ENCODE assay signal across 19 cellular contexts in genomic region chr10:27720529-27720928, GRCh38. TPM values are rescaled to one million over a fixed set of nuclear protein-coding genes. Genes with fewer than 3 reads are reported as not detected.
DNase-seq lines count a peak whose midpoint lies in the region; ATAC-seq and TF ChIP-seq lines count a peak whose summit lies in the region.
"Had no signal": no experiment of that assay in that cellular context is flagged by ENCODE, and none has a peak within 500 bp of the region (broad histone marks: within the 10 kb centered on the region; RNA-seq: fewer than 3 reads in every experiment).

No MANE protein-coding gene starts in this region.

- no peak for TF ChIP-seq POLR2A in IMR-90 (IDR thresholded peaks at IDR 0.05; ENCODE audit: low read depth, low read length)

- no CpG with 5 or more reads among the region's 1 CpG for WGBS in IMR-90 (ENCODE audit: extremely low coverage in 2 of 2, insufficient read length in 1 of 2), 2 experiments
- WGBS in neuronal stem cell (ENCODE audit: extremely low coverage in 2 of 2, insufficient read length in 2 of 2, insufficient replicate concordance in 1 of 2), 2 donors = no CpG with 5 or more reads among the region's 1 CpG

- H3K4me2 ChIP-seq in IMR-90 (ENCODE audit: low read depth, low read length) = no peak overlapping the region
- no peak overlapping the region for H3K4me2 ChIP-seq in neuronal stem cell (ENCODE audit: insufficient read depth, low read length, poor library complexity, severe bottlenecking)

- no peaks in the 10 kb centered on the region for H3K36me3 ChIP-seq in IMR-90 (ENCODE audit: control insufficient read depth, insufficient read depth, low read length)
- no peaks in the 10 kb centered on the region for H3K36me3 ChIP-seq in neuronal stem cell (replicated peaks in 1 of 2; ENCODE audit: control insufficient read depth in 2 of 2, insufficient read depth in 2 of 2, low read length in 2 of 2)
- H3K36me3 ChIP-seq: BE2C, HAP-1 had no signal

- H3K9me3 ChIP-seq in IMR-90 (ENCODE audit: control insufficient read depth, insufficient read depth, low read length) (no peaks in the 10 kb centered on the region), neuronal stem cell (replicated peaks in 1 of 2; ENCODE audit: control insufficient read depth in 2 of 2, insufficient read depth in 1 of 2, low read depth in 1 of 2, low read length in 2 of 2) (no peaks in the 10 kb centered on the region)
- H3K9me3 ChIP-seq: BE2C, HAP-1 had no signal

- no peak overlapping the region for H4K5ac ChIP-seq in IMR-90 (ENCODE audit: low read depth, low read length)

- dilution Hi-C loops in IMR-90 (cut with HindIII; ENCODE audit: low sequenced_read_pairs, unreplicated experiment) = no loop called here

- BruUV-seq in IMR-90 (replicated peaks; lab: Mats Ljungman, UMichigan) = no TSS peak

- TF ChIP-seq CTCF in AG10803 (conservative IDR thresholded peaks at IDR 0.05; ENCODE audit: low read length) (no peak), IMR-90 (conservative IDR thresholded peaks at IDR 0.05; ENCODE audit: low read depth, low read length) (no peak)

- H3K4me1 ChIP-seq in IMR-90 (ENCODE audit: control insufficient read depth, insufficient read depth, low read length) (peaks cover 17% of the 10 kb centered on the region), neuronal stem cell (ENCODE audit: control insufficient read depth in 2 of 2, insufficient read depth in 1 of 2, low read depth in 1 of 2, low read length in 2 of 2) (no peaks in the 10 kb centered on the region)
- H3K4me1 ChIP-seq: BE2C, HAP-1 had no signal

- in situ Hi-C loops in IMR-90 (cut with MboI; ENCODE audit: low sequenced_read_pairs) = no loop called here

- H3K9me1 ChIP-seq in IMR-90 (ENCODE audit: insufficient read depth, low read length) = peaks cover 7% of the 10 kb centered on the region

- no peak overlapping the region for H3K9ac ChIP-seq in IMR-90 (ENCODE audit: low read depth, low read length)
- H3K9ac ChIP-seq in neuronal stem cell (ENCODE audit: low read depth, low read length, poor library complexity) = no peak overlapping the region

- no peak overlapping the region for H3K4me3 ChIP-seq in AG10803 (ENCODE audit: low read length)
- H3K4me3 ChIP-seq in IMR-90 (ENCODE audit: insufficient read depth, low read depth, low read length) = no peak overlapping the region
- H3K4me3 ChIP-seq in neuronal stem cell (ENCODE audit: low read length in 2 of 2) = no peak overlapping the region
- H3K4me3 ChIP-seq: GM12878, HAP-1 had no signal

- POLR2A ChIA-PET in IMR-90 (lab: Charles Lee; ENCODE audit: unreplicated experiment) = no interaction called here

- H2BK15ac ChIP-seq in IMR-90 (ENCODE audit: low read depth, low read length) (no peak overlapping the region), neuronal stem cell (ENCODE audit: low read length) (no peak overlapping the region)

- no peaks in the 10 kb centered on the region for H3K79me1 ChIP-seq in IMR-90 (ENCODE audit: low read depth in 1 of 2, low read length in 2 of 2)
- no peaks in the 10 kb centered on the region for H3K79me1 ChIP-seq in neuronal stem cell (ENCODE audit: low read depth, low read length)

- H2BK120ac ChIP-seq in IMR-90 (ENCODE audit: low read depth, low read length) (no peak overlapping the region), neuronal stem cell (ENCODE audit: low read depth, low read length) (no peak overlapping the region)

- no peaks in the 10 kb centered on the region for H3K27me3 ChIP-seq in IMR-90 (ENCODE audit: control insufficient read depth, insufficient read depth, low read length)
- H3K27me3 ChIP-seq in neuronal stem cell (ENCODE audit: control insufficient read depth in 3 of 3, insufficient read depth in 3 of 3, low read depth in 1 of 3, low read length in 3 of 3) = no peaks in the 10 kb centered on the region
- H3K27me3 ChIP-seq: BE2C had no signal

- H2BK5ac ChIP-seq in IMR-90 (ENCODE audit: low read depth, low read length, poor library complexity, severe bottlenecking) = peak overlapping the region; percentile 55
- H2BK5ac ChIP-seq in neuronal stem cell (ENCODE audit: low read length) = no peak overlapping the region

- no peak for TF ChIP-seq RAD21 in IMR-90 (IDR thresholded peaks at IDR 0.05; ENCODE audit: low read length)

- H4K8ac ChIP-seq in IMR-90 (ENCODE audit: low read depth in 2 of 2, low read length in 2 of 2) (no peak overlapping the region), neuronal stem cell (ENCODE audit: low read depth, low read length) (no peak overlapping the region)

- H3K27ac ChIP-seq in IMR-90 (ENCODE audit: insufficient read depth, low read length) (no peak overlapping the region), neuronal stem cell (replicated peaks; ENCODE audit: low read length) (no peak overlapping the region)
- H3K27ac ChIP-seq: 22Rv1 had no signal

- H4K91ac ChIP-seq in IMR-90 (ENCODE audit: insufficient read depth, low read depth, low read length) = no peak overlapping the region
- no peak overlapping the region for H4K91ac ChIP-seq in neuronal stem cell (ENCODE audit: low read depth, low read length, poor library complexity)

- H2BK20ac ChIP-seq in IMR-90 (ENCODE audit: low read depth, low read length) = no peak overlapping the region

- no peak overlapping the region for H2AK9ac ChIP-seq in IMR-90 (replicated peaks; ENCODE audit: low read depth, low read length, poor library complexity)

- CTCF ChIA-PET in IMR-90 (lab: Yijun Ruan, JAX) = no interaction called here

- H2AFZ ChIP-seq in IMR-90 (replicated peaks; ENCODE audit: low read length, poor library complexity) (no peak overlapping the region), neuronal stem cell (ENCODE audit: low read length) (no peak overlapping the region)

- H3K23ac ChIP-seq in IMR-90 (ENCODE audit: low read depth, low read length) = no peak overlapping the region
- no peak overlapping the region for H3K23ac ChIP-seq in neuronal stem cell (ENCODE audit: low read depth, low read length, poor library complexity)

- no peak overlapping the region for H2BK12ac ChIP-seq in neuronal stem cell (ENCODE audit: low read length)

- H3K18ac ChIP-seq in IMR-90 (ENCODE audit: low read depth, low read length) (no peak overlapping the region), neuronal stem cell (ENCODE audit: low read length) (no peak overlapping the region)

- intact Hi-C loops in IMR-90 (cut with micrococcal nuclease) = loop anchor here (5.0 kb wide), 1 partner anchor 163 kb away; no protein-coding TSS in a partner anchor

- DNase-seq in AG10803 (ENCODE audit: low read depth) (peak; percentile 51), EL (peak; percentile 53), IMR-90 (no peak), neuronal stem cell (ENCODE audit: low spot score) (no peak), T1000 (lab: John Stamatoyannopoulos, UW) (no peak)
- DNase-seq: AML-193; BE2C; C1 segment of cervical spinal cord; Calu3; CD4-positive, alpha-beta memory T cell; COR-L47; DMS53; DMS79 treated with DMSO at 0.1 percent for 48 hours; GDM1; GOT3 had no signal

- no peak overlapping the region for H3K56ac ChIP-seq in IMR-90 (ENCODE audit: extremely low read depth, insufficient read depth, low read length)

- H2AK5ac ChIP-seq in IMR-90 (ENCODE audit: low read depth, low read length) (no peak overlapping the region), neuronal stem cell (ENCODE audit: low read depth, low read length) (no peak overlapping the region)

- ATAC-seq in IMR-90 (ENCODE audit: low read depth) (no peak), esophagus mucosa (no peak)
- ATAC-seq: GM12878 had no signal

- no peak overlapping the region for H3K4ac ChIP-seq in IMR-90 (ENCODE audit: low read depth, low read length)
- no peak overlapping the region for H3K4ac ChIP-seq in neuronal stem cell (ENCODE audit: low read length)

- H3K14ac ChIP-seq in IMR-90 (replicated peaks; ENCODE audit: low read depth, low read length) (no peak overlapping the region), neuronal stem cell (ENCODE audit: low read length) (no peak overlapping the region)

- H4K20me1 ChIP-seq in IMR-90 (ENCODE audit: insufficient read depth, low read length) = no peaks in the 10 kb centered on the region

TF ChIP-seq in IMR-90, 13 proteins besides CTCF, POLR2A, EP300 and RAD21:
- peak; percentile 80 for TF ChIP-seq CEBPB (IDR thresholded peaks at IDR 0.05; ENCODE audit: low read depth, low read length)
- no peak for TF ChIP-seq MXI1 (IDR thresholded peaks at IDR 0.05; ENCODE audit: borderline replicate concordance, low read depth, low read length)
TF ChIP-seq in IMR-90: peak in this region for 1.

RNA-seq across cellular contexts. Expression of gene MKX, which starts 25.1 kb away (rescaled TPM):
- total RNA-seq in IMR-90 (2012; rRNA removed) = 0.28 and 0.36 TPM in 2 replicates
- 0.10 and 0.11 TPM in 2 replicates for polyA plus RNA-seq in IMR-90 (2012; rRNA removed)
- 0.10 and 0.24 TPM in 2 replicates for polyA plus RNA-seq in IMR-90 (2012; cell fraction: cytosol; rRNA removed)
- 0.04 and 0.16 TPM in 2 replicates for polyA plus RNA-seq in IMR-90 (2012; cell fraction: nucleus; rRNA removed; ENCODE audit: low replicate concordance)
- polyA plus RNA-seq in neuronal stem cell (2013, experiment 1 of 2) = 0.03 TPM
- 0.03 TPM for polyA plus RNA-seq in neuronal stem cell (2013, experiment 2 of 2)
- total RNA-seq in esophagus mucosa = 1.4 TPM
- total RNA-seq: CD4-positive, alpha-beta memory T cell; GM12878 had no signal
- polyA plus RNA-seq: CD4-positive, alpha-beta memory T cell; GM12878 had no signal

Comparison
In these comparisons a context has a peak if more than half of its experiments do, and no peak if none do; other contexts are left out.
1. DNase-seq: peak in AG10803 (single experiment) and EL (single experiment); none in IMR-90 (single experiment), neuronal stem cell (single experiment) and T1000 (single experiment).